ENCODE assay signal across 28 cellular contexts in genomic region chr9:82108474-82108873, GRCh38.
"Had no signal": no experiment of that assay in that cellular context is flagged by ENCODE, and none has a peak within 500 bp of the region (broad histone marks: within the 10 kb centered on the region; RNA-seq: fewer than 3 reads in every experiment).

No MANE protein-coding gene starts in this region.

- H3K4me3 Mint-ChIP-seq: activated CD4-positive, alpha-beta memory T cell treated with anti-CD3 and anti-CD28 coated beads for 36 hours; activated CD4-positive, alpha-beta T cell treated with anti-CD3 and anti-CD28 coated beads for 36 hours; activated CD4-positive, alpha-beta T cell treated with anti-CD3 and anti-CD28 coated beads, Interleukin-2, amount 10 ng/mL, durations not matched to agents 24 days and 14 days; activated CD8-positive, alpha-beta memory T cell treated with anti-CD3 and anti-CD28 coated beads, Interleukin-2, amount 10 ng/mL, durations not matched to agents 7 days and 5 days; activated CD8-positive, alpha-beta T cell treated with anti-CD3 and anti-CD28 coated beads, Interleukin-2, amount 10 ng/mL, durations not matched to agents 7 days and 5 days; activated naive CD4-positive, alpha-beta T cell treated with anti-CD3 and anti-CD28 coated beads, Interleukin-2, amount 10 ng/mL, durations not matched to agents 7 days and 5 days; activated naive CD8-positive, alpha-beta T cell treated with anti-CD3 and anti-CD28 coated beads, Interleukin-2, amount 10 ng/mL, durations not matched to agents 7 days and 5 days; activated T-helper 1 cell treated with anti-CD3 and anti-CD28 coated beads, Interleukin-12 subunit alpha, Interleukin-12 subunit beta, Interleukin-2, Interleukin-4 antibody, amounts not matched to agents 30 ng/mL and 10 ng/mL and 1 ng/mL, durations not matched to agents 14 hours and 24 hours and 36 hours; central memory CD8-positive, alpha-beta T cell; dendritic cell treated with granulocyte-macrophage colony-stimulating factor and Interleukin-4, amounts not matched to agents 40 ng/mL and 50 ng/mL, for 4 days; endodermal cell had no signal

- ATAC-seq: activated CD4-positive, alpha-beta T cell treated with anti-CD3 and anti-CD28 coated beads for 36 hours; activated CD8-positive, alpha-beta memory T cell treated with anti-CD3 and anti-CD28 coated beads, Interleukin-2, amount 10 ng/mL, durations not matched to agents 7 days and 5 days; activated CD8-positive, alpha-beta T cell treated with anti-CD3 and anti-CD28 coated beads, Interleukin-2, amount 10 ng/mL, durations not matched to agents 7 days and 5 days; activated naive CD4-positive, alpha-beta T cell treated with anti-CD3 and anti-CD28 coated beads, Interleukin-2, amount 50 U/mL, for 72 hours; esophagus mucosa; heart right ventricle had no signal

- DNase-seq: activated CD4-positive, alpha-beta memory T cell treated with anti-CD3 and anti-CD28 coated beads for 36 hours; activated CD4-positive, alpha-beta T cell treated with anti-CD3 and anti-CD28 coated beads for 36 hours; activated CD4-positive, alpha-beta T cell treated with anti-CD3 and anti-CD28 coated beads, Interleukin-2, amount 10 ng/mL, durations not matched to agents 24 days and 14 days; activated CD4-positive, CD25-positive, alpha-beta regulatory T cell; activated CD4-positive, CD25-positive, alpha-beta regulatory T cell treated with anti-CD3 and anti-CD28 coated beads, Interleukin-2, amount 50 U/mL, for 72 hours; activated CD8-positive, alpha-beta memory T cell treated with anti-CD3 and anti-CD28 coated beads, Interleukin-2, amount 10 ng/mL, durations not matched to agents 7 days and 5 days; activated CD8-positive, alpha-beta memory T cell treated with anti-CD3 and anti-CD28 coated beads, Interleukin-2, amount 50 U/mL, for 4 hours; activated CD8-positive, alpha-beta T cell treated with anti-CD3 and anti-CD28 coated beads, Interleukin-2, amount 10 ng/mL, durations not matched to agents 7 days and 5 days; activated effector memory CD4-positive, alpha-beta T cell treated with anti-CD3 and anti-CD28 coated beads, Interleukin-2, amount 50 U/mL, for 16 hours; activated naive CD4-positive, alpha-beta T cell treated with anti-CD3 and anti-CD28 coated beads, Interleukin-2, amount 10 ng/mL, durations not matched to agents 7 days and 5 days; activated naive CD8-positive, alpha-beta T cell treated with anti-CD3 and anti-CD28 coated beads, Interleukin-2, amount 10 ng/mL, durations not matched to agents 7 days and 5 days; activated T-cell treated with anti-CD3 and anti-CD28 coated beads, Interleukin-2, amount 50 U/mL, for 1 hour; activated T-cell treated with anti-CD3 and anti-CD28 coated beads, Interleukin-2, amount 50 U/mL, for 48 hours; brain microvascular endothelial cell; dorsolateral prefrontal cortex; effector memory CD4-positive, alpha-beta T cell; endodermal cell; foreskin fibroblast; heart right ventricle; T-helper 2 cell had no signal

- H3K4me1 ChIP-seq: ascending aorta, heart right ventricle had no signal

- H3K4me1 Mint-ChIP-seq: activated CD4-positive, alpha-beta T cell treated with anti-CD3 and anti-CD28 coated beads for 36 hours; activated CD4-positive, alpha-beta T cell treated with anti-CD3 and anti-CD28 coated beads, Interleukin-2, amount 10 ng/mL, durations not matched to agents 24 days and 14 days; activated CD8-positive, alpha-beta memory T cell treated with anti-CD3 and anti-CD28 coated beads, Interleukin-2, amount 10 ng/mL, durations not matched to agents 7 days and 5 days; activated naive CD4-positive, alpha-beta T cell treated with anti-CD3 and anti-CD28 coated beads, Interleukin-2, amount 10 ng/mL, durations not matched to agents 7 days and 5 days; activated naive CD8-positive, alpha-beta T cell treated with anti-CD3 and anti-CD28 coated beads, Interleukin-2, amount 10 ng/mL, durations not matched to agents 7 days and 5 days; central memory CD8-positive, alpha-beta T cell had no signal

- H3K27me3 ChIP-seq: ascending aorta, brain microvascular endothelial cell, dorsolateral prefrontal cortex, heart right ventricle had no signal

- H3K9me3 ChIP-seq: ascending aorta, heart right ventricle had no signal

- H3K9me3 Mint-ChIP-seq: activated CD4-positive, alpha-beta T cell treated with anti-CD3 and anti-CD28 coated beads, Interleukin-2, amount 10 ng/mL, durations not matched to agents 24 days and 14 days; activated naive CD4-positive, alpha-beta T cell treated with anti-CD3 and anti-CD28 coated beads, Interleukin-2, amount 10 ng/mL, durations not matched to agents 7 days and 5 days; activated T-helper 1 cell treated with anti-CD3 and anti-CD28 coated beads, Interleukin-12 subunit alpha, Interleukin-12 subunit beta, Interleukin-2, Interleukin-4 antibody, amounts not matched to agents 30 ng/mL and 10 ng/mL and 1 ng/mL, durations not matched to agents 14 hours and 24 hours and 36 hours; dendritic cell treated with granulocyte-macrophage colony-stimulating factor and Interleukin-4, amounts not matched to agents 40 ng/mL and 50 ng/mL, for 4 days; endodermal cell had no signal

- H3K27ac Mint-ChIP-seq: activated CD4-positive, alpha-beta memory T cell treated with anti-CD3 and anti-CD28 coated beads for 36 hours; activated CD4-positive, alpha-beta T cell treated with anti-CD3 and anti-CD28 coated beads for 36 hours; activated CD4-positive, alpha-beta T cell treated with anti-CD3 and anti-CD28 coated beads, Interleukin-2, amount 10 ng/mL, durations not matched to agents 24 days and 14 days; activated CD8-positive, alpha-beta memory T cell treated with anti-CD3 and anti-CD28 coated beads, Interleukin-2, amount 10 ng/mL, durations not matched to agents 7 days and 5 days; activated CD8-positive, alpha-beta T cell treated with anti-CD3 and anti-CD28 coated beads, Interleukin-2, amount 10 ng/mL, durations not matched to agents 7 days and 5 days; activated naive CD4-positive, alpha-beta T cell treated with anti-CD3 and anti-CD28 coated beads, Interleukin-2, amount 10 ng/mL, durations not matched to agents 7 days and 5 days; activated naive CD4-positive, alpha-beta T cell treated with anti-CD3 and anti-CD28 coated beads, Interleukin-2, amount 50 U/mL, for 72 hours; activated naive CD8-positive, alpha-beta T cell treated with anti-CD3 and anti-CD28 coated beads, Interleukin-2, amount 10 ng/mL, durations not matched to agents 7 days and 5 days; activated T-helper 1 cell treated with anti-CD3 and anti-CD28 coated beads, Interleukin-12 subunit alpha, Interleukin-12 subunit beta, Interleukin-2, Interleukin-4 antibody, amounts not matched to agents 30 ng/mL and 10 ng/mL and 1 ng/mL, durations not matched to agents 14 hours and 24 hours and 36 hours; activated T-helper 2 cell treated with anti-CD3 and anti-CD28 coated beads, Interferon-gamma antibody, Interleukin-2, Interleukin-4, amounts not matched to agents 10 μg/mL and 5 μg/mL and 100 μg/mL, durations not matched to agents 14 hours and 24 hours and 36 hours; dendritic cell treated with granulocyte-macrophage colony-stimulating factor and Interleukin-4, amounts not matched to agents 40 ng/mL and 50 ng/mL, for 4 days; endodermal cell had no signal

- H3K4me3 ChIP-seq: ascending aorta, coronary artery, dorsolateral prefrontal cortex, heart right ventricle had no signal

- H3K36me3 Mint-ChIP-seq: activated CD4-positive, alpha-beta memory T cell treated with anti-CD3 and anti-CD28 coated beads for 36 hours; activated CD8-positive, alpha-beta memory T cell treated with anti-CD3 and anti-CD28 coated beads, Interleukin-2, amount 10 ng/mL, durations not matched to agents 7 days and 5 days; activated naive CD4-positive, alpha-beta T cell treated with anti-CD3 and anti-CD28 coated beads, Interleukin-2, amount 10 ng/mL, durations not matched to agents 7 days and 5 days; activated naive CD8-positive, alpha-beta T cell treated with anti-CD3 and anti-CD28 coated beads, Interleukin-2, amount 10 ng/mL, durations not matched to agents 7 days and 5 days had no signal

- H3K36me3 ChIP-seq: ascending aorta, brain microvascular endothelial cell, heart right ventricle had no signal

- H3K27ac ChIP-seq: ascending aorta, brain microvascular endothelial cell, coronary artery, heart right ventricle had no signal

- H3K27me3 Mint-ChIP-seq: activated CD4-positive, alpha-beta memory T cell treated with anti-CD3 and anti-CD28 coated beads for 36 hours; activated CD4-positive, alpha-beta T cell treated with anti-CD3 and anti-CD28 coated beads for 36 hours; activated CD4-positive, alpha-beta T cell treated with anti-CD3 and anti-CD28 coated beads, Interleukin-2, amount 10 ng/mL, durations not matched to agents 24 days and 14 days; activated CD8-positive, alpha-beta memory T cell treated with anti-CD3 and anti-CD28 coated beads, Interleukin-2, amount 10 ng/mL, durations not matched to agents 7 days and 5 days; activated naive CD4-positive, alpha-beta T cell treated with anti-CD3 and anti-CD28 coated beads, Interleukin-2, amount 10 ng/mL, durations not matched to agents 7 days and 5 days; activated naive CD8-positive, alpha-beta T cell treated with anti-CD3 and anti-CD28 coated beads, Interleukin-2, amount 10 ng/mL, durations not matched to agents 7 days and 5 days; central memory CD8-positive, alpha-beta T cell; dendritic cell treated with granulocyte-macrophage colony-stimulating factor and Interleukin-4, amounts not matched to agents 40 ng/mL and 50 ng/mL, for 4 days had no signal
